1 cellular context compared by ENCODE assay signal in the genomic region with DNA sequence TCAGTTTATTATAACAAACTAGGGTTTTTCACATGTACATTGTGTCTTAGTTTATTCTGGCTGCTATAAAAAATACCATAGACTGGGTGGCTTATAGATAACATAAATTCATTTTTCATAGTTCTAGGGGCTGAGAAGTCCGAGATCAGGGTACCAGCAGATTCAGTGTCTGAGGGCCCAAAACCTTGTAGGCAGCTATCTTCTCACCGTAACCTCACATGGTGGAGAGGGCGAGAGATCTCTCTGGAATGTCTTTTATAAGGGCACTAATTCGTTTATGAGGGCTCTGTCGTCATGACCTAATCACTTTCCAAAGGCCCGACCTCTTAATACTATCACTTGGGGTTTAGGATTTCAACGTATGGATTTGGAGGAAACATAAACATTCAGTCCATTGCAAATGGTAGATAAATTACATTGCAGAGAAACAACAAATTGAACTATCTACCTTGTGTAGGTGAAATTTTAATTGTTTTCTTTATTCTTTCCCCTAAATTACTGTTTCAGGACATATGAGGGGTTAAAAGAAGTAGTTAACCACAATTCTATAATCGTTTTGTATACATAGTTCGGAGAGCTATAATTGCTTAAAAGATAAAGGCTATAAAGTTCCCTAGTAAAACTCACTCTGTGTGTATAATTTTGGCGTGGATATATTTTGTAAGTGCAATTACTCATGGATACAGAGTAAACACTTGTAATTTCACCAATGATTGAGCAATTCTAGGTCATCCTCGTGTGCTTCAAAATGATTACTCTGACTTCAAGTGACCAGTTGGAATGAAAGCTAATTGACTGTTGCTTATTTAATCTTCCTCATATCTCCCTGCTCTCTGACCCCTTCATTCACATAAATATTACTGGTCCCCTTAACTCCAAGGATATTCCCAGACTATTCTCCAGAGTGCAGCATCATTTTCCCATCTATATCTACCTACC.
TF ChIP-seq lines count a peak whose summit lies in the region.

No MANE protein-coding gene starts in this region.

TF ChIP-seq in A549, 52 proteins besides CTCF, POLR2A, EP300 and RAD21 (continued from another document):
- TF ChIP-seq, protein P1, sequence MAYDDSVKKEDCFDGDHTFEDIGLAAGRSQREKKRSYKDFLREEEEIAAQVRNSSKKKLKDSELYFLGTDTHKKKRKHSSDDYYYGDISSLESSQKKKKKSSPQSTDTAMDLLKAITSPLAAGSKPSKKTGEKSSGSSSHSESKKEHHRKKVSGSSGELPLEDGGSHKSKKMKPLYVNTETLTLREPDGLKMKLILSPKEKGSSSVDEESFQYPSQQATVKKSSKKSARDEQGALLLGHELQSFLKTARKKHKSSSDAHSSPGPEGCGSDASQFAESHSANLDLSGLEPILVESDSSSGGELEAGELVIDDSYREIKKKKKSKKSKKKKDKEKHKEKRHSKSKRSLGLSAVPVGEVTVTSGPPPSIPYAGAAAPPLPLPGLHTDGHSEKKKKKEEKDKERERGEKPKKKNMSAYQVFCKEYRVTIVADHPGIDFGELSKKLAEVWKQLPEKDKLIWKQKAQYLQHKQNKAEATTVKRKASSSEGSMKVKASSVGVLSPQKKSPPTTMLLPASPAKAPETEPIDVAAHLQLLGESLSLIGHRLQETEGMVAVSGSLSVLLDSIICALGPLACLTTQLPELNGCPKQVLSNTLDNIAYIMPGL (CRISPR knock-in tag; IDR thresholded peaks at IDR 0.05; ENCODE audit: borderline replicate concordance): no peak
- TF ChIP-seq JUNB (IDR thresholded peaks at IDR 0.05): no peak
- TF ChIP-seq CBX8 (IDR thresholded peaks at IDR 0.05): no peak
- TF ChIP-seq FOSL2 (IDR thresholded peaks at IDR 0.05): no peak
- no peak for TF ChIP-seq FOSL2 (CRISPR knock-in tag; IDR thresholded peaks at IDR 0.05)
- TF ChIP-seq, protein P2, sequence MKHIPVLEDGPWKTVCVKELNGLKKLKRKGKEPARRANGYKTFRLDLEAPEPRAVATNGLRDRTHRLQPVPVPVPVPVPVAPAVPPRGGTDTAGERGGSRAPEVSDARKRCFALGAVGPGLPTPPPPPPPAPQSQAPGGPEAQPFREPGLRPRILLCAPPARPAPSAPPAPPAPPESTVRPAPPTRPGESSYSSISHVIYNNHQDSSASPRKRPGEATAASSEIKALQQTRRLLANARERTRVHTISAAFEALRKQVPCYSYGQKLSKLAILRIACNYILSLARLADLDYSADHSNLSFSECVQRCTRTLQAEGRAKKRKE (CRISPR knock-in tag; IDR thresholded peaks at IDR 0.05; ENCODE audit: low read depth): no peak
